23 cellular contexts compared by ENCODE assay signal in the genomic region with DNA sequence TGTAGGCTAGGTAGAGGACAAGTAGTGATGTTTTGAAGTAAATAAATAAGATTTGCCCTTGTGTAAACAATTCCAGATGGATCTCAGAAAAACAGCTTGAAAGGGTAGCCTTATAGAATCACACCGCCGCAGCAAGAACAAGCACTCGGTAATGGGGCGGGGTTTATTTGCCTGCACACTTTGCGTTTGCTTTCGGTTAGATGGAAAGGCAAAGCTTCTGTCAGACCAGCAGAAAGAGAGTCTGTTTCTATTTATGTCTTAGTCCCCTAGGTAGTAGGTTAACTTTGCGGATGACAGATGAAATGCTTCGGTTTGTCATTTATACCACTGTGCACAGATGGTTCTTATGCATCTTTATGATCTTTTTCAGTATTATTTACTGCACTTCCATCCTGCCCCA.
DNase-seq lines count a peak whose midpoint lies in the region; ATAC-seq and FAIRE-seq lines count a peak whose summit lies in the region.
"Had no signal": no experiment of that assay in that cellular context is flagged by ENCODE, and none has a peak within 500 bp of the region (broad histone marks: within the 10 kb centered on the region; RNA-seq: fewer than 3 reads in every experiment).

No MANE protein-coding gene starts in this region.

- H3K27me3 Mint-ChIP-seq in T-cell, result no peaks in the 10 kb centered on the region
- H3K27me3 Mint-ChIP-seq in naive thymus-derived CD4-positive, alpha-beta T cell, result no peaks in the 10 kb centered on the region
- H3K27me3 Mint-ChIP-seq: activated naive CD8-positive, alpha-beta T cell treated with anti-CD3 and anti-CD28 coated beads, Interleukin-2, amount 10 ng/mL, durations not matched to agents 7 days and 5 days had no signal

- peaks cover 0 to 4% (median 0%) of the 10 kb centered on the region in 3 donors for H3K9me3 Mint-ChIP-seq in T-cell
- H3K9me3 Mint-ChIP-seq in naive thymus-derived CD4-positive, alpha-beta T cell, result peaks cover 0 to 7% (median 0%) of the 10 kb centered on the region in 11 donors
- H3K9me3 Mint-ChIP-seq: activated T-helper 1 cell treated with anti-CD3 and anti-CD28 coated beads, Interleukin-12 subunit alpha, Interleukin-12 subunit beta, Interleukin-2, Interleukin-4 antibody, amounts not matched to agents 30 ng/mL and 10 ng/mL and 1 ng/mL, durations not matched to agents 14 hours and 24 hours and 36 hours; nephron progenitor cell had no signal

- no peak overlapping the region for H3K4me3 ChIP-seq in naive thymus-derived CD4-positive, alpha-beta T cell (ENCODE audit: low read length)
- H3K4me3 ChIP-seq: GM12878, testis had no signal

- CTCF ChIA-PET in T-cell (lab: Charles Lee), result no interaction called here
- CTCF ChIA-PET in naive thymus-derived CD4-positive, alpha-beta T cell (lab: Charles Lee), result no interaction called here

- DNase-seq in NCI-H1092 (lab: John Stamatoyannopoulos, UW), result peak; percentile 48
- peak; percentile 40 for DNase-seq in NCI-H2029 treated with DMSO at 0.1 percent for 48 hours (lab: John Stamatoyannopoulos, UW)
- peak; percentile 71 for DNase-seq in NCI-H748 (lab: John Stamatoyannopoulos, UW; ENCODE audit: unreplicated experiment)
- peak; percentile 23 for DNase-seq in pons (ENCODE audit: low spot score)
- DNase-seq in frontal cortex (ENCODE audit: low spot score in 2 of 2), result no peak
- DNase-seq in T-cell, result no peak
- no peak for DNase-seq in naive thymus-derived CD4-positive, alpha-beta T cell
- DNase-seq: activated naive CD8-positive, alpha-beta T cell treated with anti-CD3 and anti-CD28 coated beads, Interleukin-2, amount 10 ng/mL, durations not matched to agents 7 days and 5 days; AML-193; brain microvascular endothelial cell; Caco-2; cortex of kidney; foreskin keratinocyte; GDM1; kidney glomerular epithelial cell; nephron progenitor cell; stimulated activated CD4-positive, alpha-beta T cell treated with anti-CD3 and anti-CD28 coated beads, Interleukin-12 subunit alpha, Interleukin-12 subunit beta, amount 100 ng/mL, for 4 hours; testis had no signal

- no peak for ATAC-seq in T-cell (replicated peaks in 1 of 4)
- no peak for ATAC-seq in naive thymus-derived CD4-positive, alpha-beta T cell
- ATAC-seq: activated CD4-positive, CD25-positive, alpha-beta regulatory T cell treated with anti-CD3 and anti-CD28 coated beads, Interleukin-2, amount 50 U/mL, for 24 hours; foreskin keratinocyte; GM12878; Panc1 had no signal

- H3K9me3 ChIP-seq in naive thymus-derived CD4-positive, alpha-beta T cell (ENCODE audit: control insufficient read depth in 2 of 3, low read length in 3 of 3), result no peaks in the 10 kb centered on the region
- H3K9me3 ChIP-seq: Caco-2, testis had no signal

- H3K36me3 ChIP-seq in naive thymus-derived CD4-positive, alpha-beta T cell (ENCODE audit: control insufficient read depth in 2 of 3, insufficient read depth in 3 of 3, low read length in 3 of 3), result no peaks in the 10 kb centered on the region
- H3K36me3 ChIP-seq: brain microvascular endothelial cell had no signal

- no peak overlapping the region for H3K27ac Mint-ChIP-seq in T-cell
- no peak overlapping the region for H3K27ac Mint-ChIP-seq in naive thymus-derived CD4-positive, alpha-beta T cell
- H3K27ac Mint-ChIP-seq: activated naive CD8-positive, alpha-beta T cell treated with anti-CD3 and anti-CD28 coated beads, Interleukin-2, amount 10 ng/mL, durations not matched to agents 7 days and 5 days; activated T-helper 1 cell treated with anti-CD3 and anti-CD28 coated beads, Interleukin-12 subunit alpha, Interleukin-12 subunit beta, Interleukin-2, Interleukin-4 antibody, amounts not matched to agents 30 ng/mL and 10 ng/mL and 1 ng/mL, durations not matched to agents 14 hours and 24 hours and 36 hours; nephron progenitor cell had no signal

- FAIRE-seq in frontal cortex (lab: Jason Lieb, UNC), result no peak
- FAIRE-seq: GM12878, HTR-8/SVneo had no signal

- POLR2A ChIA-PET in T-cell (lab: Charles Lee), result no interaction called here
- POLR2A ChIA-PET in naive thymus-derived CD4-positive, alpha-beta T cell (lab: Charles Lee), result no interaction called here

- H3K36me3 Mint-ChIP-seq in T-cell, result no peaks in the 10 kb centered on the region
- H3K36me3 Mint-ChIP-seq in naive thymus-derived CD4-positive, alpha-beta T cell, result no peaks in the 10 kb centered on the region
- H3K36me3 Mint-ChIP-seq: activated naive CD8-positive, alpha-beta T cell treated with anti-CD3 and anti-CD28 coated beads, Interleukin-2, amount 10 ng/mL, durations not matched to agents 7 days and 5 days had no signal

- H3K4me1 Mint-ChIP-seq in T-cell, result no peaks in the 10 kb centered on the region
- no peaks in the 10 kb centered on the region for H3K4me1 Mint-ChIP-seq in naive thymus-derived CD4-positive, alpha-beta T cell
- H3K4me1 Mint-ChIP-seq: activated naive CD8-positive, alpha-beta T cell treated with anti-CD3 and anti-CD28 coated beads, Interleukin-2, amount 10 ng/mL, durations not matched to agents 7 days and 5 days; nephron progenitor cell had no signal

- no peaks in the 10 kb centered on the region for H3K4me1 ChIP-seq in naive thymus-derived CD4-positive, alpha-beta T cell (ENCODE audit: control insufficient read depth in 2 of 2, insufficient read depth in 2 of 2, low read length in 2 of 2)
- H3K4me1 ChIP-seq: Caco-2, foreskin keratinocyte, testis had no signal

- no peak overlapping the region for H3K27ac ChIP-seq in naive thymus-derived CD4-positive, alpha-beta T cell (ENCODE audit: low read depth, low read length)
- H3K27ac ChIP-seq: brain microvascular endothelial cell, foreskin keratinocyte, testis had no signal

- no peak overlapping the region for H3K4me3 Mint-ChIP-seq in T-cell
- H3K4me3 Mint-ChIP-seq in naive thymus-derived CD4-positive, alpha-beta T cell, result no peak overlapping the region
- H3K4me3 Mint-ChIP-seq: activated naive CD8-positive, alpha-beta T cell treated with anti-CD3 and anti-CD28 coated beads, Interleukin-2, amount 10 ng/mL, durations not matched to agents 7 days and 5 days; activated T-helper 1 cell treated with anti-CD3 and anti-CD28 coated beads, Interleukin-12 subunit alpha, Interleukin-12 subunit beta, Interleukin-2, Interleukin-4 antibody, amounts not matched to agents 30 ng/mL and 10 ng/mL and 1 ng/mL, durations not matched to agents 14 hours and 24 hours and 36 hours; nephron progenitor cell had no signal

- intact Hi-C loops in naive thymus-derived CD4-positive, alpha-beta T cell (cut with micrococcal nuclease), result no loop called here

- no peaks in the 10 kb centered on the region for H3K27me3 ChIP-seq in naive thymus-derived CD4-positive, alpha-beta T cell (ENCODE audit: control insufficient read depth in 2 of 2, insufficient read depth in 2 of 2, low read length in 2 of 2)
- H3K27me3 ChIP-seq: brain microvascular endothelial cell, foreskin keratinocyte, testis had no signal

Comparison
In these comparisons a context has a peak if more than half of its experiments do, and no peak if none do; other contexts are left out.
1. DNase-seq: peak in NCI-H1092 (single experiment), NCI-H2029 treated with DMSO at 0.1 percent for 48 hours (single experiment), NCI-H748 (single experiment) and pons (single experiment); none in frontal cortex (0 of 2), T-cell (0 of 34) and naive thymus-derived CD4-positive, alpha-beta T cell (0 of 9).